ENCODE assay signal across 15 cellular contexts in genomic region chr2:230924092-230924469, GRCh38. TPM values are rescaled to one million over a fixed set of nuclear protein-coding genes. Genes with fewer than 3 reads are reported as not detected.
DNase-seq lines count a peak whose midpoint lies in the region; ATAC-seq, FAIRE-seq and TF ChIP-seq lines count a peak whose summit lies in the region.
"Had no signal": no experiment of that assay in that cellular context is flagged by ENCODE, and none has a peak within 500 bp of the region (broad histone marks: within the 10 kb centered on the region; RNA-seq: fewer than 3 reads in every experiment).

No MANE protein-coding gene starts in this region.

- peak overlapping the region; percentile 29 for H3K4me2 ChIP-seq in mammary epithelial cell (ENCODE audit: insufficient read depth, low read depth, low read length)
- peak overlapping the region; percentile 93 for H3K4me2 ChIP-seq in GM12878 (ENCODE audit: control insufficient read depth, insufficient read depth)

- intact Hi-C loops in mammary epithelial cell (cut with micrococcal nuclease) (loop anchor here (2.0 kb wide), 1 partner anchor 21 kb away; no protein-coding TSS in a partner anchor), breast epithelium (cut with DNase I; ENCODE audit: low total_unique reads) (no loop called here), GM12878 (cut with micrococcal nuclease; ENCODE audit: unreplicated experiment) (loop anchor here (2.0 kb wide), 2 partner anchors 75 to 133 kb away; partner anchors contain the start of gene PSMD1)

- H3K9me3 Mint-ChIP-seq in stimulated activated naive CD8-positive, alpha-beta T cell treated with anti-CD3 and anti-CD28 coated beads, Interleukin-15, amount 100 ng/mL, for 72 hours: no peaks in the 10 kb centered on the region

- RAD21 ChIA-PET in GM12878 (lab: Charles Lee; ENCODE audit: unreplicated experiment): interaction anchor here (0.9 to 11.2 kb wide), 21 partner anchors 11 to 129 kb away, joined by 3 to 261 read pairs (median 7); partner anchors contain the start of gene ITM2C

- H3K27me3 ChIP-seq in mammary epithelial cell (ENCODE audit: insufficient read depth, low read length) (no peaks in the 10 kb centered on the region), breast epithelium (no peaks in the 10 kb centered on the region), HL-60 (ENCODE audit: insufficient read depth, poor library complexity, severe bottlenecking) (no peaks in the 10 kb centered on the region), GM12878 (replicated peaks in 1 of 2; ENCODE audit: control insufficient read depth in 2 of 2, insufficient read depth in 2 of 2, low read length in 1 of 2) (no peaks in the 10 kb centered on the region)
- H3K27me3 ChIP-seq: ascending aorta, vagina had no signal

- CTCF ChIA-PET in mammary epithelial cell (lab: Charles Lee; ENCODE audit: low non-redundant PET) (no interaction called here), GM12878 (lab: Yijun Ruan, JAX) (interaction anchor here (0.7 to 16.2 kb wide), 31 partner anchors 10 to 476 kb away, joined by 3 to 315 read pairs (median 4); partner anchors contain the start of gene ITM2C)

- FAIRE-seq in GM12878 (lab: Jason Lieb, UNC): no peak
- FAIRE-seq: kidney had no signal

- H3K9ac ChIP-seq in mammary epithelial cell (ENCODE audit: insufficient read depth, low read length): no peak overlapping the region
- H3K9ac ChIP-seq in GM12878 (ENCODE audit: control insufficient read depth, insufficient read depth, low read length): peak overlapping the region; percentile 95

- H3K4me3 ChIP-seq in mammary epithelial cell (replicated peaks in 1 of 3; ENCODE audit: insufficient read depth in 1 of 3, low read depth in 2 of 3, low read length in 3 of 3) (no peak overlapping the region), breast epithelium (no peak overlapping the region), HL-60 (replicated peaks; ENCODE audit: insufficient read depth, low read length) (peak overlapping the region; percentile 36), GM12878 (peak overlapping the region; percentile 78)
- H3K4me3 ChIP-seq: ascending aorta, gastroesophageal sphincter had no signal

- BruUV-seq in mammary epithelial cell (replicated peaks; lab: Mats Ljungman, UMichigan): no TSS peak
- BruUV-seq in GM12878 (replicated peaks; lab: Mats Ljungman, UMichigan): TSS peak; percentile 61

- H3K4me1 Mint-ChIP-seq in stimulated activated naive CD8-positive, alpha-beta T cell treated with anti-CD3 and anti-CD28 coated beads, Interleukin-15, amount 100 ng/mL, for 72 hours: peaks cover 93% of the 10 kb centered on the region

- SMC1A ChIA-PET in GM12878 (lab: Charles Lee; ENCODE audit: uncharacterized antibody, unreplicated experiment): interaction anchor here (0.9 to 16.5 kb wide), 16 partner anchors 12 to 100 kb away, joined by 3 to 248 read pairs (median 10); partner anchors contain the start of gene ITM2C

- no peak for TF ChIP-seq RAD21 in GM12878 (IDR thresholded peaks at IDR 0.05; ENCODE audit: insufficient read depth, low read depth, low read length)

- no peak for TF ChIP-seq EP300 in GM12878 (IDR thresholded peaks at IDR 0.05; ENCODE audit: borderline replicate concordance in 1 of 2, control insufficient read depth in 1 of 2, low read depth in 2 of 2, low read length in 2 of 2)

- TF ChIP-seq CTCF in mammary epithelial cell (conservative IDR thresholded peaks at IDR 0.05 in 1 of 2, IDR thresholded peaks at IDR 0.05 in 1 of 2; ENCODE audit: extremely low read depth in 1 of 2, insufficient read depth in 1 of 2, low read depth in 1 of 2, low read length in 2 of 2) (no peak), breast epithelium (IDR thresholded peaks at IDR 0.05) (no peak), HL-60 (IDR thresholded peaks at IDR 0.05; ENCODE audit: insufficient read depth, low read length) (no peak), GM12878 (IDR thresholded peaks at IDR 0.05 in 2 of 3, conservative IDR thresholded peaks at IDR 0.05 in 1 of 3; ENCODE audit: control insufficient read depth in 2 of 3, extremely low read depth in 1 of 3, insufficient read depth in 1 of 3, low read depth in 3 of 3, low read length in 3 of 3) (no peak)

- WGBS in mammary epithelial cell (ENCODE audit: low coverage, missing lambda C conversion rate): 7% methylated on average over 6 of the region's 6 CpGs
- WGBS in GM12878 (ENCODE audit: insufficient coverage, insufficient replicate concordance, low lambda C conversion rate, missing lambda C conversion rate): 0% methylated on average over 6 of the region's 6 CpGs

- in situ Hi-C loops in mammary epithelial cell (cut with MboI; ENCODE audit: low sequenced_read_pairs in 2 of 2): no loop called here
- in situ Hi-C loops in GM12878 (cut with MboI): loop anchor here (10.0 kb wide), 1 partner anchor 61 kb away; no protein-coding TSS in a partner anchor

- H3K36me3 ChIP-seq in mammary epithelial cell (ENCODE audit: insufficient read depth, low read length): no peaks in the 10 kb centered on the region
- no peaks in the 10 kb centered on the region for H3K36me3 ChIP-seq in breast epithelium
- no peaks in the 10 kb centered on the region for H3K36me3 ChIP-seq in GM12878 (ENCODE audit: control insufficient read depth in 2 of 2, insufficient read depth in 2 of 2, low read length in 1 of 2)
- H3K36me3 ChIP-seq: ascending aorta, gastroesophageal sphincter, vagina had no signal

- peaks cover 12% of the 10 kb centered on the region for H3K4me1 ChIP-seq in mammary epithelial cell (ENCODE audit: insufficient read depth, low read length)
- H3K4me1 ChIP-seq in breast epithelium: no peaks in the 10 kb centered on the region
- peaks cover 42% of the 10 kb centered on the region for H3K4me1 ChIP-seq in GM12878 (ENCODE audit: control insufficient read depth, insufficient read depth, low read length)
- H3K4me1 ChIP-seq: ascending aorta, gastroesophageal sphincter, vagina had no signal

- no peaks in the 10 kb centered on the region for H4K20me1 ChIP-seq in mammary epithelial cell (ENCODE audit: insufficient read depth, low read length)
- no peaks in the 10 kb centered on the region for H4K20me1 ChIP-seq in GM12878 (ENCODE audit: control insufficient read depth, insufficient read depth)

- H2AFZ ChIP-seq in mammary epithelial cell (ENCODE audit: low read depth, low read length) (no peak overlapping the region), GM12878 (ENCODE audit: control insufficient read depth, low read depth, low read length) (peak overlapping the region; percentile 35)

- dilution Hi-C loops in mammary epithelial cell (cut with HindIII; ENCODE audit: low sequenced_read_pairs): no loop called here

- no peaks in the 10 kb centered on the region for H3K9me3 ChIP-seq in mammary epithelial cell (replicated peaks; ENCODE audit: insufficient read depth, low read length)
- H3K9me3 ChIP-seq in breast epithelium: no peaks in the 10 kb centered on the region
- no peaks in the 10 kb centered on the region for H3K9me3 ChIP-seq in GM12878 (replicated peaks; ENCODE audit: control insufficient read depth, insufficient read depth, low read length)
- H3K9me3 ChIP-seq: ascending aorta, gastroesophageal sphincter, vagina had no signal

- TF ChIP-seq POLR2A in breast epithelium (IDR thresholded peaks at IDR 0.05): no peak
- peak; percentile 64; the same call in 1 of the 2 replicates for TF ChIP-seq POLR2A in GM12878 (IDR thresholded peaks at IDR 0.05; ENCODE audit: low read depth, low read length)

- POLR2A ChIA-PET in GM12878 (lab: Charles Lee): interaction anchor here (0.5 to 9.7 kb wide), 12 partner anchors 8 to 70 kb away, joined by 3 to 117 read pairs (median 4); partner anchors contain the start of gene ITM2C

- peak; percentile 19 for DNase-seq in mammary epithelial cell
- DNase-seq in breast epithelium (ENCODE audit: low spot score in 2 of 2): no peak
- DNase-seq in HL-60 (ENCODE audit: low read depth in 1 of 2, low spot score in 1 of 2): no peak
- no peak for DNase-seq in GM12878 (ENCODE audit: low read depth, low spot score)
- DNase-seq in stimulated activated naive CD8-positive, alpha-beta T cell treated with anti-CD3 and anti-CD28 coated beads, Interleukin-15, amount 100 ng/mL, for 72 hours: no peak
- no peak for DNase-seq in NCI-H1092 treated with DMSO at 0.1 percent for 48 hours (lab: John Stamatoyannopoulos, UW)
- DNase-seq in dermis blood vessel endothelial cell: no peak
- no peak for DNase-seq in DMS53 (lab: John Stamatoyannopoulos, UW)
- DNase-seq: DMS79, kidney, NCI-H187 had no signal

- peak overlapping the region; percentile 90 to 93 for H3K4me3 Mint-ChIP-seq in stimulated activated naive CD8-positive, alpha-beta T cell treated with anti-CD3 and anti-CD28 coated beads, Interleukin-15, amount 100 ng/mL, for 72 hours

- H3K27me3 Mint-ChIP-seq in stimulated activated naive CD8-positive, alpha-beta T cell treated with anti-CD3 and anti-CD28 coated beads, Interleukin-15, amount 100 ng/mL, for 72 hours: no peaks in the 10 kb centered on the region

- H3K27ac Mint-ChIP-seq in stimulated activated naive CD8-positive, alpha-beta T cell treated with anti-CD3 and anti-CD28 coated beads, Interleukin-15, amount 100 ng/mL, for 72 hours: peak overlapping the region; percentile 72 to 99

- no peak overlapping the region for H3K27ac ChIP-seq in mammary epithelial cell (ENCODE audit: insufficient read depth, low read depth, low read length)
- H3K27ac ChIP-seq in breast epithelium: no peak overlapping the region
- H3K27ac ChIP-seq in HL-60 (replicated peaks): no peak overlapping the region
- H3K27ac ChIP-seq in GM12878 (ENCODE audit: control insufficient read depth, insufficient read depth): peak overlapping the region; percentile 98
- H3K27ac ChIP-seq: ascending aorta, gastroesophageal sphincter, vagina had no signal

- H3K79me2 ChIP-seq in mammary epithelial cell (ENCODE audit: insufficient read depth, low read length): no peaks in the 10 kb centered on the region
- H3K79me2 ChIP-seq in GM12878 (ENCODE audit: control insufficient read depth, insufficient read depth, low read length): peaks cover 63% of the 10 kb centered on the region

- ATAC-seq in GM12878: peak; percentile 5
- no peak for ATAC-seq in stimulated activated naive CD8-positive, alpha-beta T cell treated with anti-CD3 and anti-CD28 coated beads, Interleukin-15, amount 100 ng/mL, for 72 hours
- ATAC-seq: gastroesophageal sphincter had no signal

RNA-seq across cellular contexts. Expression of gene GPR55, which starts 1.0 kb away (rescaled TPM):
- not detected for total RNA-seq in mammary epithelial cell
- polyA plus RNA-seq in mammary epithelial cell: not detected
- polyA minus RNA-seq in mammary epithelial cell: not detected
- under 1 TPM in 2 of 3 donors, not detected in 1; 0.16 to 0.44 TPM for total RNA-seq in breast epithelium
- total RNA-seq in GM12878 (2013; cell fraction: nucleolus; rRNA removed): 20.6 and 24.6 TPM in 2 replicates
- total RNA-seq in GM12878 (2014; rRNA removed): 11.2 and 12.3 TPM in 2 replicates
- 18.1 and 19.2 TPM in 2 replicates for total RNA-seq in GM12878 (2014; rRNA removed; fragmentation: Illumina TruSeq; extraction: Trizol)
- total RNA-seq in GM12878 (2021): 26.8 and 30.1 TPM in 2 replicates
- polyA plus RNA-seq in GM12878 (2011; ENCODE audit: low read depth): 12.4 TPM
- 16.5 and 26.9 TPM in 2 replicates for polyA plus RNA-seq in GM12878 (2011; rRNA removed)
- 26.5 and 38.7 TPM in 2 replicates for polyA plus RNA-seq in GM12878 (2011; cell fraction: cytosol; rRNA removed)
- polyA plus RNA-seq in GM12878 (2011; cell fraction: nucleus; rRNA removed): 39.0 and 48.7 TPM in 2 replicates
- 17.2 and 17.7 TPM in 2 replicates for polyA plus RNA-seq in GM12878 (2012)
- polyA plus RNA-seq in GM12878 (2014; fragmentation: Illumina TruSeq; extraction: Trizol): 20.4 and 24.4 TPM in 2 replicates
- polyA plus RNA-seq in GM12878 (2014; fragmentation: Nextera tagmentation; extraction: Ambion mirVana): 1 to 10 TPM; 2.1 to 5.5 TPM
- polyA plus RNA-seq in GM12878 (2014; rRNA removed): 23.4 and 23.5 TPM in 2 replicates
- 10 to 100 TPM; 12.6 to 13.2 TPM for polyA plus RNA-seq in GM12878 (2016; fragmentation: Nextera tagmentation; extraction: Ambion mirVana)
- 60.8 and 66.5 TPM in 2 replicates for polyA minus RNA-seq in GM12878 (2011; rRNA and poly(A)+ RNA removed)
- polyA minus RNA-seq in GM12878 (2011; cell fraction: cytosol; rRNA and poly(A)+ RNA removed): 6.0 and 6.2 TPM in 2 replicates
- 10.9 and 19.2 TPM in 2 replicates for polyA minus RNA-seq in GM12878 (2011; cell fraction: nucleus; rRNA and poly(A)+ RNA removed)
- not detected in 2 replicates for total RNA-seq in dermis blood vessel endothelial cell
- total RNA-seq: ascending aorta had no signal
- polyA plus RNA-seq: neural cell had no signal

RNA-seq across cellular contexts. Expression of gene ITM2C, which starts 59.3 kb away (rescaled TPM):
- total RNA-seq in mammary epithelial cell (10 to 100 TPM; 24.8 to 47.1 TPM), breast epithelium (10 to 100 TPM; 24.5 to 46.2 (median 36.3) TPM), GM12878 (2014; rRNA removed) (110 and 131 TPM in 2 replicates), GM12878 (2014; rRNA removed; fragmentation: Illumina TruSeq; extraction: Trizol) (102 and 110 TPM in 2 replicates), GM12878 (2021) (155 and 167 TPM in 2 replicates), dermis blood vessel endothelial cell (38.7 and 69.9 TPM in 2 replicates)
- polyA plus RNA-seq in mammary epithelial cell (66.2 TPM), GM12878 (2011; rRNA removed) (57.5 and 96.3 TPM in 2 replicates), GM12878 (2014; fragmentation: Illumina TruSeq; extraction: Trizol) (82.9 and 170 TPM in 2 replicates), GM12878 (2014; fragmentation: Nextera tagmentation; extraction: Ambion mirVana) (10 to 100 TPM in 1 of 2 experiments, 1 to 10 TPM in 1; 5.4 to 16.9 TPM), GM12878 (2014; rRNA removed) (185 and 204 TPM in 2 replicates), GM12878 (2016; fragmentation: Nextera tagmentation; extraction: Ambion mirVana) (100 to 1,000 TPM; 191 to 195 TPM)
- 77.9 TPM for polyA minus RNA-seq in mammary epithelial cell
- 42.5 and 42.9 TPM in 2 replicates for total RNA-seq in GM12878 (2013; cell fraction: nucleolus; rRNA removed)
- 46.6 TPM for polyA plus RNA-seq in GM12878 (2011; ENCODE audit: low read depth)
- polyA plus RNA-seq in GM12878 (2011; cell fraction: cytosol; rRNA removed): 139 and 172 TPM in 2 replicates
- polyA plus RNA-seq in GM12878 (2011; cell fraction: nucleus; rRNA removed): 53.0 and 55.2 TPM in 2 replicates
- polyA plus RNA-seq in GM12878 (2012): 79.4 and 173 TPM in 2 replicates
- polyA minus RNA-seq in GM12878 (2011; rRNA and poly(A)+ RNA removed): 118 and 121 TPM in 2 replicates
- polyA minus RNA-seq in GM12878 (2011; cell fraction: cytosol; rRNA and poly(A)+ RNA removed): 26.1 and 33.1 TPM in 2 replicates
- polyA minus RNA-seq in GM12878 (2011; cell fraction: nucleus; rRNA and poly(A)+ RNA removed): 5.1 and 9.5 TPM in 2 replicates

Comparison
In these comparisons a context has a peak if more than half of its experiments do, and no peak if none do; other contexts are left out.
1. H3K4me3 ChIP-seq: peak in HL-60 (single experiment) and GM12878 (single experiment); none in mammary epithelial cell (0 of 3) and breast epithelium (0 of 3).
2. RNA of gene GPR55, which starts 1.0 kb away (total RNA-seq): 11.2 to 30.1 TPM in GM12878; 0.16 to 0.44 TPM in breast epithelium, not detected in mammary epithelial cell and not detected in dermis blood vessel endothelial cell; every median in the first group is over 4 times any median in the second.